Comparison of ENCODE assay signal across 8 cellular contexts in genomic region chr16:89363621-89364393, GRCh38.
DNase-seq lines count a peak whose midpoint lies in the region; ATAC-seq, FAIRE-seq and TF ChIP-seq lines count a peak whose summit lies in the region.

No MANE protein-coding gene starts in this region.

- H3K4me1 Mint-ChIP-seq in activated CD4-positive, alpha-beta T cell treated with anti-CD3 and anti-CD28 coated beads for 36 hours = peaks cover 94% of the 10 kb centered on the region
- peaks cover 38% of the 10 kb centered on the region for H3K4me1 Mint-ChIP-seq in progenitor cell of endocrine pancreas (ENCODE audit: low read depth)

- WGBS in A549 (ENCODE audit: missing lambda C conversion rate) = 29% methylated on average over 12 of the region's 12 CpGs
- 20 to 34% methylated on average over 11 to 12 of the region's 12 CpGs for WGBS in esophagus squamous epithelium, 2 donors

- H3K4me3 ChIP-seq in A549 (no peak overlapping the region), esophagus squamous epithelium (peak overlapping the region in 3 of 4 donors; percentile 11 to 29 (median 17))

- TF ChIP-seq EP300 in A549 (IDR thresholded peaks at IDR 0.05) = no peak

- no peak for TF ChIP-seq CTCF in A549 (IDR thresholded peaks at IDR 0.05)
- TF ChIP-seq CTCF in esophagus squamous epithelium (IDR thresholded peaks at IDR 0.05) = no peak
- no peak for TF ChIP-seq CTCF in progenitor cell of endocrine pancreas (IDR thresholded peaks at IDR 0.05; ENCODE audit: unreplicated experiment)
- no peak for TF ChIP-seq CTCF in GM20000 (IDR thresholded peaks at IDR 0.05; ENCODE audit: extremely low read depth, missing control alignments)

- ATAC-seq in A549 (peak; percentile 68 to 74), GM21529 (IDR thresholded peaks at IDR 0.05; ENCODE audit: unreplicated experiment) (no peak)
- peak; percentile 20 for ATAC-seq in activated CD4-positive, alpha-beta T cell treated with anti-CD3 and anti-CD28 coated beads for 36 hours

- intact Hi-C loops in activated CD4-positive, alpha-beta T cell treated with anti-CD3 and anti-CD28 coated beads for 36 hours (cut with DNase I, micrococcal nuclease) = loop anchor here in 1 of 2 experiments (2.0 to 5.0 kb wide), 3 partner anchors 15 to 43 kb away; no protein-coding TSS in a partner anchor
- intact Hi-C loops in esophagus squamous epithelium (cut with DNase I) = no loop called here

- H3K9me3 Mint-ChIP-seq in activated CD4-positive, alpha-beta T cell treated with anti-CD3 and anti-CD28 coated beads for 36 hours (ENCODE audit: low read depth) = no peaks in the 10 kb centered on the region
- H3K9me3 Mint-ChIP-seq in progenitor cell of endocrine pancreas (ENCODE audit: low read depth) = no peaks in the 10 kb centered on the region

- H3K27ac ChIP-seq in A549 = peak overlapping the region in 1 of 2 experiments; percentile 68; a peak in 4 of 6 replicates
- H3K27ac ChIP-seq in esophagus squamous epithelium = peak overlapping the region in 3 of 4 donors; percentile 50 to 81 (median 59)

- peak overlapping the region; percentile 85 for H3K27ac Mint-ChIP-seq in activated CD4-positive, alpha-beta T cell treated with anti-CD3 and anti-CD28 coated beads for 36 hours
- peak overlapping the region; percentile 90 for H3K27ac Mint-ChIP-seq in progenitor cell of endocrine pancreas

- H3K36me3 ChIP-seq in esophagus squamous epithelium = no peaks in the 10 kb centered on the region

- peaks cover 45% of the 10 kb centered on the region for H3K4me1 ChIP-seq in A549
- peaks cover 61 to 99% (median 78%) of the 10 kb centered on the region in 3 donors for H3K4me1 ChIP-seq in esophagus squamous epithelium

- H3K36me3 Mint-ChIP-seq in activated CD4-positive, alpha-beta T cell treated with anti-CD3 and anti-CD28 coated beads for 36 hours (ENCODE audit: low read depth) = peaks cover 39% of the 10 kb centered on the region
- H3K36me3 Mint-ChIP-seq in progenitor cell of endocrine pancreas (ENCODE audit: insufficient read depth) = peaks cover 2% of the 10 kb centered on the region

- H3K9me3 ChIP-seq in A549 = no peaks in the 10 kb centered on the region
- H3K9me3 ChIP-seq in esophagus squamous epithelium = no peaks in the 10 kb centered on the region

- CTCF ChIA-PET in A549 (lab: Yijun Ruan, JAX) = interaction anchor here (0.6 to 1.2 kb wide), 5 partner anchors 19 to 194 kb away, joined by 3 read pairs; no protein-coding TSS in a partner anchor
- CTCF ChIA-PET in activated CD4-positive, alpha-beta T cell treated with anti-CD3 and anti-CD28 coated beads for 36 hours (lab: Charles Lee) = interaction anchor here (0.7 to 1.5 kb wide), 2 partner anchors 10 to 17 kb away, joined by 3 to 5 read pairs; no protein-coding TSS in a partner anchor

- no peaks in the 10 kb centered on the region for H3K27me3 Mint-ChIP-seq in activated CD4-positive, alpha-beta T cell treated with anti-CD3 and anti-CD28 coated beads for 36 hours
- H3K27me3 Mint-ChIP-seq in progenitor cell of endocrine pancreas = no peaks in the 10 kb centered on the region

- no peaks in the 10 kb centered on the region for H3K27me3 ChIP-seq in esophagus squamous epithelium

- DNase-seq in A549 (ENCODE audit: low read depth in 1 of 2, low spot score in 1 of 2) (peak; percentile 65), HS-27A (ENCODE audit: low read depth) (peak; percentile 46), esophagus squamous epithelium (lab: John Stamatoyannopoulos, UW) (no peak), progenitor cell of endocrine pancreas (ENCODE audit: low spot score, unreplicated experiment) (no peak), amniotic stem cell (lab: John Stamatoyannopoulos, UW) (no peak), GM20000 (ENCODE audit: low spot score) (no peak)
- DNase-seq in activated CD4-positive, alpha-beta T cell treated with anti-CD3 and anti-CD28 coated beads for 36 hours = peak; percentile 64

- TF ChIP-seq RAD21 in A549 (conservative IDR thresholded peaks at IDR 0.05 in 1 of 2, IDR thresholded peaks at IDR 0.05 in 1 of 2) = no peak

- POLR2A ChIA-PET in A549 (lab: Yijun Ruan, JAX) = no interaction called here
- POLR2A ChIA-PET in activated CD4-positive, alpha-beta T cell treated with anti-CD3 and anti-CD28 coated beads for 36 hours (lab: Charles Lee) = no interaction called here

- TF ChIP-seq POLR2A in A549 (IDR thresholded peaks at IDR 0.05; ENCODE audit: low read length) (no peak), esophagus squamous epithelium (IDR thresholded peaks at IDR 0.05) (no peak)

- H3K4me3 Mint-ChIP-seq in activated CD4-positive, alpha-beta T cell treated with anti-CD3 and anti-CD28 coated beads for 36 hours = peak overlapping the region; percentile 27
- H3K4me3 Mint-ChIP-seq in progenitor cell of endocrine pancreas (ENCODE audit: low read depth) = no peak overlapping the region

- FAIRE-seq in A549 (lab: Jason Lieb, UNC) = no peak

- H3K4me2 ChIP-seq in A549 = peak overlapping the region; percentile 64

TF ChIP-seq in A549, 52 proteins besides CTCF, POLR2A, EP300 and RAD21:
- TF ChIP-seq USF2 (IDR thresholded peaks at IDR 0.05) (no peak), ZC3H11A (IDR thresholded peaks at IDR 0.05) (no peak), HMGXB4 (CRISPR knock-in tag; IDR thresholded peaks at IDR 0.05; ENCODE audit: borderline replicate concordance) (no peak), FOSL2 (IDR thresholded peaks at IDR 0.05) (no peak), FOSL2 (CRISPR knock-in tag; IDR thresholded peaks at IDR 0.05) (peak; percentile 85), ZNF302 (CRISPR knock-in tag; IDR thresholded peaks at IDR 0.05) (no peak), CBX2 (IDR thresholded peaks at IDR 0.05; ENCODE audit: borderline replicate concordance, low read depth) (no peak), FOXS1 (CRISPR knock-in tag; IDR thresholded peaks at IDR 0.05) (no peak), ATOH8 (CRISPR knock-in tag; IDR thresholded peaks at IDR 0.05; ENCODE audit: low read depth) (no peak), ZFP36 (IDR thresholded peaks at IDR 0.05; ENCODE audit: borderline replicate concordance, partially characterized antibody) (no peak)

Comparison
In these comparisons a context has a peak if more than half of its experiments do, and no peak if none do; other contexts are left out.
1. DNase-seq: peak in A549 (2 of 2), HS-27A (single experiment) and activated CD4-positive, alpha-beta T cell treated with anti-CD3 and anti-CD28 coated beads for 36 hours (single experiment); none in esophagus squamous epithelium (single experiment), progenitor cell of endocrine pancreas (single experiment), amniotic stem cell (single experiment) and GM20000 (single experiment).